Comparison of ENCODE assay signal across 8 cellular contexts in genomic region chr21:41973861-41974751, GRCh38. TPM values are rescaled to one million over a fixed set of nuclear protein-coding genes. Genes with fewer than 3 reads are reported as not detected.
DNase-seq lines count a peak whose midpoint lies in the region; ATAC-seq, FAIRE-seq and TF ChIP-seq lines count a peak whose summit lies in the region.

No MANE protein-coding gene starts in this region.

- TF ChIP-seq POLR2A in GM12891 (IDR thresholded peaks at IDR 0.05; ENCODE audit: low read depth, low read length): no peak

- H3K9me3 ChIP-seq in OCI-LY3 (ENCODE audit: insufficient read depth, low read length) (0 out of 2 replicates have a peak, but pooled peaks cover 1% of the 10 kb centered on the region), osteoblast (ENCODE audit: low read depth, low read length) (no peaks in the 10 kb centered on the region)

- ATAC-seq in GM19452 (IDR thresholded peaks at IDR 0.05; ENCODE audit: unreplicated experiment): no peak
- ATAC-seq in HG03520 (IDR thresholded peaks at IDR 0.05; ENCODE audit: unreplicated experiment): no peak

- H3K4me1 ChIP-seq in OCI-LY3 (ENCODE audit: low read length) (no peaks in the 10 kb centered on the region), osteoblast (ENCODE audit: insufficient read depth, low read length) (no peaks in the 10 kb centered on the region)

- DNase-seq in GM12891 (ENCODE audit: insufficient read length, low spot score) (no peak), coronary artery (ENCODE audit: low spot score) (peak; percentile 68), osteoblast (ENCODE audit: insufficient read length, low spot score, missing footprints) (peak; percentile 77), GOT3 (lab: John Stamatoyannopoulos, UW) (no peak), inferior parietal cortex (ENCODE audit: extremely low spot score) (no peak)

- no peaks in the 10 kb centered on the region for H3K79me2 ChIP-seq in OCI-LY3 (ENCODE audit: low read length)
- H3K79me2 ChIP-seq in osteoblast (ENCODE audit: insufficient read depth, low read length): no peaks in the 10 kb centered on the region

- H3K27ac ChIP-seq in OCI-LY3 (ENCODE audit: low read length) (no peak overlapping the region), coronary artery (no peak overlapping the region), osteoblast (ENCODE audit: low read depth, low read length) (no peak overlapping the region)

- H3K27me3 ChIP-seq in OCI-LY3 (ENCODE audit: low read depth, low read length) (no peaks in the 10 kb centered on the region), osteoblast (ENCODE audit: insufficient read depth, low read length) (no peaks in the 10 kb centered on the region)

- H2AFZ ChIP-seq in OCI-LY3 (ENCODE audit: low read depth, low read length) (0 out of 2 replicates have a peak overlapping the region, but pooled peaks have one; percentile 21), osteoblast (ENCODE audit: low read length) (peak overlapping the region; percentile 18)

- H4K20me1 ChIP-seq in OCI-LY3 (ENCODE audit: insufficient read depth, low read length) (no peaks in the 10 kb centered on the region), osteoblast (ENCODE audit: insufficient read depth, low read length) (no peaks in the 10 kb centered on the region)

- TF ChIP-seq CTCF in OCI-LY3 (IDR thresholded peaks at IDR 0.05; ENCODE audit: low read depth, low read length) (no peak; the same call in 1 of the 2 replicates), coronary artery (IDR thresholded peaks at IDR 0.05) (no peak), osteoblast (IDR thresholded peaks at IDR 0.05; ENCODE audit: extremely low read depth, low read depth, low read length) (peak; percentile 35)

- H3K4me3 ChIP-seq in OCI-LY3 (ENCODE audit: low read length) (no peak overlapping the region), coronary artery (no peak overlapping the region), osteoblast (ENCODE audit: insufficient read depth, low read length) (no peak overlapping the region)

- no peak for FAIRE-seq in GM12891 (lab: Jason Lieb, UNC)

- H3K36me3 ChIP-seq in OCI-LY3 (replicated peaks; ENCODE audit: low read depth, low read length) (no peaks in the 10 kb centered on the region), osteoblast (ENCODE audit: insufficient read depth, low read length) (no peaks in the 10 kb centered on the region)

- H3K4me2 ChIP-seq in OCI-LY3 (ENCODE audit: low read length): no peak overlapping the region
- no peak overlapping the region for H3K4me2 ChIP-seq in osteoblast (ENCODE audit: insufficient read depth, low read length)

- no peak overlapping the region for H3K9ac ChIP-seq in OCI-LY3 (ENCODE audit: low read length)

TF ChIP-seq in GM12891, 5 proteins besides CTCF, POLR2A, EP300 and RAD21:
- TF ChIP-seq SPI1 (IDR thresholded peaks at IDR 0.05; ENCODE audit: low read depth, low read length): peak; percentile 45
- TF ChIP-seq POU2F2 (IDR thresholded peaks at IDR 0.05; ENCODE audit: low read depth, low read length): no peak

RNA-seq across cellular contexts. Expression of gene C2CD2, which starts 20.3 kb away (rescaled TPM):
- polyA plus RNA-seq in GM12891 (2012; ENCODE audit: low read depth, missing spikeins): 9.1 TPM
- 33.9 and 40.9 TPM in 2 replicates for total RNA-seq in osteoblast

RNA-seq across cellular contexts. Expression of gene ZBTB21, which starts 36.1 kb away (rescaled TPM):
- polyA plus RNA-seq in GM12891 (2012; ENCODE audit: low read depth, missing spikeins): 6.1 TPM
- total RNA-seq in osteoblast: 12.7 and 13.8 TPM in 2 replicates

Comparison
In these comparisons a context has a peak if more than half of its experiments do, and no peak if none do; other contexts are left out.
1. DNase-seq: peak in coronary artery (single experiment) and osteoblast (single experiment); none in GM12891 (single experiment), GOT3 (single experiment) and inferior parietal cortex (single experiment).